Comparison of ENCODE assay signal across 17 cellular contexts in the genomic region with DNA sequence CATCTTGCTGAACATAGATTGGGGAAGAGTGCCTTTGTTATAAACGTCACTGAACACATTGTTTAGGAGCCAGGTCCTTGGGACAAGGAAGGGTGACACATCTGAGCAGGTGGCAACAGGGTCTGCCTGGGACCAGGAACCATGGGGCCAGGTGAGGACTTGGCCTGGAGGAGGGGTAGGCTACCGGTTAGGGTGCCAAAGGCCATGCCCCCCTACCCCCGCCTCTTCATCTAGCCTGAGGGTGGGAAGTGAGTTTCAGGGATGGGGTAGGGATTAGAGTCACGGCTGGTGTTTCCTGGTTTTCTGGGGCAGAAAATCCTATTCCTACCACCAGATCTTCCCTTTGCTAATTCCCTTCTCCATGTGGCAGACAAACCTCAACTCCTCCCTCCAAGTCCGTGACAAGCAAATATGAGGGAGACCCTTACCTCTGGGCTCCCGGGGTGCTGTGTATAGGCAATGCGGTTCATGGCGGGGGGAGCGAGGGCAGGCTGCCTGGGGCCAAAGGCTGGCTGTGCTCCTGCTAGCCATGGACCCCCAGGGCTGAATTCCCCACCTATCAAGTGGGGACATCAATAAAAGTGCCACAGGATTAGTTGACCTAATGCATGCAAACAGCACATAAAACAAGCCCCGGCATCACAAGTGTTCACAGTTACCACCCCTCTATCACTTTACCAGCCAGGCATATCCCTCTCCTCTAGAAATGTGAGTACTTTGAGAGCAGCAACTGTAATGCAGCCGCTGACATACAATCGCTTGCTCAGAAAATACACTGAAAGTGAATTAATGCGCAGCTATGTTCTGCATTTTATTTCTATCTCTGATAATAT. TPM values are rescaled to one million over a fixed set of nuclear protein-coding genes. Genes with fewer than 3 reads are reported as not detected.
DNase-seq lines count a peak whose midpoint lies in the region.
"Had no signal": no experiment of that assay in that cellular context is flagged by ENCODE, and none has a peak within 500 bp of the region (broad histone marks: within the 10 kb centered on the region; RNA-seq: fewer than 3 reads in every experiment).

No MANE protein-coding gene starts in this region.

- no peaks in the 10 kb centered on the region for H3K36me3 ChIP-seq in trophoblast cell (ENCODE audit: control insufficient read depth in 1 of 2, insufficient read depth in 2 of 2, low read length in 2 of 2)
- H3K36me3 ChIP-seq: gastrocnemius medialis, upper lobe of right lung had no signal

- no peak overlapping the region for H3K4ac ChIP-seq in trophoblast cell (ENCODE audit: low read depth, low read length)

- H4K12ac ChIP-seq in trophoblast cell (ENCODE audit: low read depth, low read length): no peak overlapping the region

- no peak overlapping the region for H3K14ac ChIP-seq in trophoblast cell (ENCODE audit: low read length)

- no peak overlapping the region for H3K9ac ChIP-seq in trophoblast cell (ENCODE audit: low read length)

- H4K91ac ChIP-seq in trophoblast cell (ENCODE audit: low read depth, low read length): no peak overlapping the region

- H2BK5ac ChIP-seq in trophoblast cell (ENCODE audit: low read depth, low read length, poor library complexity): no peak overlapping the region

- no peaks in the 10 kb centered on the region for H3K27me3 ChIP-seq in trophoblast cell (ENCODE audit: insufficient read depth, low read length)
- H3K27me3 ChIP-seq: gastrocnemius medialis, upper lobe of right lung had no signal

- no peak overlapping the region for H3K27ac ChIP-seq in trophoblast cell (ENCODE audit: low read depth, low read length)
- H3K27ac ChIP-seq: gastrocnemius medialis, upper lobe of right lung had no signal

- H2AK5ac ChIP-seq in trophoblast cell (ENCODE audit: low read length): no peak overlapping the region

- H2BK12ac ChIP-seq in trophoblast cell (ENCODE audit: low read length): no peak overlapping the region

- H3K4me2 ChIP-seq in trophoblast cell (ENCODE audit: low read length): no peak overlapping the region

- no peak overlapping the region for H3K23ac ChIP-seq in trophoblast cell (ENCODE audit: low read length)

- H4K8ac ChIP-seq in trophoblast cell (ENCODE audit: low read depth, low read length): no peak overlapping the region

- DNase-seq in NCI-H345 (lab: John Stamatoyannopoulos, UW) (peak; percentile 25), NCI-H345 treated with DMSO at 0.1 percent for 48 hours (lab: John Stamatoyannopoulos, UW; ENCODE audit: unreplicated experiment) (no peak), DMS79 treated with DMSO at 0.1 percent for 48 hours (lab: John Stamatoyannopoulos, UW) (peak; percentile 59), left kidney (ENCODE audit: low read depth, low spot score) (peak; percentile 73), EL (no peak), trophoblast cell (no peak), globus pallidus (ENCODE audit: low spot score) (no peak)
- DNase-seq in activated CD8-positive, alpha-beta memory T cell treated with anti-CD3 and anti-CD28 coated beads, Interleukin-2, amount 50 U/mL, for 48 hours: peak; percentile 44
- DNase-seq: 8988T; activated CD4-positive, alpha-beta T cell treated with anti-CD3 and anti-CD28 coated beads for 4 hours; DMS153; gastrocnemius medialis; NCI-H1930; NCI-H510A treated with DMSO at 0.1 percent for 48 hours; SHP77 treated with DMSO at 0.1 percent for 48 hours; upper lobe of right lung had no signal

- H3K18ac ChIP-seq in trophoblast cell (ENCODE audit: low read length): no peak overlapping the region

- H3K79me1 ChIP-seq in trophoblast cell (ENCODE audit: low read length): no peaks in the 10 kb centered on the region

- H2BK120ac ChIP-seq in trophoblast cell (ENCODE audit: insufficient read depth, low read length, poor library complexity): no peak overlapping the region

- WGBS in trophoblast cell (ENCODE audit: extremely low coverage, insufficient coverage, insufficient read length): no CpG with 5 or more reads among the region's 13 CpGs

- no peak overlapping the region for H2AFZ ChIP-seq in trophoblast cell (ENCODE audit: insufficient read depth, low read length, poor library complexity)

- H3K9me3 ChIP-seq in trophoblast cell (ENCODE audit: insufficient read depth, low read depth, low read length): no peaks in the 10 kb centered on the region
- H3K9me3 ChIP-seq: gastrocnemius medialis, upper lobe of right lung had no signal

- H3K79me2 ChIP-seq in trophoblast cell (ENCODE audit: control insufficient read depth, insufficient read depth, low read length, poor library complexity): no peaks in the 10 kb centered on the region

- no peak overlapping the region for H3K4me3 ChIP-seq in trophoblast cell (ENCODE audit: low read depth, low read length)
- H3K4me3 ChIP-seq: gastrocnemius medialis, upper lobe of right lung had no signal

- no peaks in the 10 kb centered on the region for H3K4me1 ChIP-seq in trophoblast cell (ENCODE audit: control insufficient read depth in 1 of 2, insufficient read depth in 2 of 2, low read length in 2 of 2)
- H3K4me1 ChIP-seq: gastrocnemius medialis, upper lobe of right lung had no signal

RNA-seq across cellular contexts. Expression of gene CD247, which starts 14.5 kb away (rescaled TPM):
- 0.22 TPM in 2 replicates for polyA plus RNA-seq in trophoblast cell (2013)
- polyA plus RNA-seq: BJ had no signal

RNA-seq across cellular contexts. Expression of gene CREG1, which starts 49.7 kb away (rescaled TPM):
- polyA plus RNA-seq in trophoblast cell (2013): 78.0 and 80.3 TPM in 2 replicates

Comparison
In these comparisons a context has a peak if more than half of its experiments do, and no peak if none do; other contexts are left out.
1. DNase-seq: peak in NCI-H345 (single experiment), DMS79 treated with DMSO at 0.1 percent for 48 hours (single experiment), activated CD8-positive, alpha-beta memory T cell treated with anti-CD3 and anti-CD28 coated beads, Interleukin-2, amount 50 U/mL, for 48 hours (single experiment) and left kidney (single experiment); none in NCI-H345 treated with DMSO at 0.1 percent for 48 hours (single experiment), EL (single experiment), trophoblast cell (0 of 2) and globus pallidus (single experiment).